Comparison of ENCODE assay signal across 8 cellular contexts in genomic region chr9:33130501-33130900, GRCh38. TPM values are rescaled to one million over a fixed set of nuclear protein-coding genes. Genes with fewer than 3 reads are reported as not detected.
DNase-seq lines count a peak whose midpoint lies in the region; ATAC-seq and TF ChIP-seq lines count a peak whose summit lies in the region.

No MANE protein-coding gene starts in this region.

- no peaks in the 10 kb centered on the region for H3K9me3 ChIP-seq in CD4-positive, alpha-beta memory T cell (ENCODE audit: control insufficient read depth in 1 of 2, low read length in 2 of 2)
- no peaks in the 10 kb centered on the region for H3K9me3 ChIP-seq in neutrophil
- H3K9me3 ChIP-seq in WERI-Rb-1 (ENCODE audit: severe bottlenecking), result no peaks in the 10 kb centered on the region

- POLR2A ChIA-PET in CD4-positive, alpha-beta memory T cell (lab: Charles Lee; ENCODE audit: partially characterized antibody), result interaction anchor here (1.0 to 1.9 kb wide), 3 partner anchors 9 to 37 kb away, joined by 3 to 7 read pairs (median 4); partner anchors contain the start of gene B4GALT1

- DNase-seq in CD4-positive, alpha-beta memory T cell, result no peak
- no peak for DNase-seq in activated naive CD8-positive, alpha-beta T cell treated with anti-CD3 and anti-CD28 coated beads, Interleukin-2, amount 50 U/mL, for 24 hours
- DNase-seq in WERI-Rb-1 (no peak), AML-193 (lab: John Stamatoyannopoulos, UW) (no peak), NCI-H146 treated with DMSO at 0.1 percent for 48 hours (lab: John Stamatoyannopoulos, UW; ENCODE audit: unreplicated experiment) (no peak)

- CTCF ChIA-PET in CD4-positive, alpha-beta memory T cell (lab: Charles Lee; ENCODE audit: partially characterized antibody), result no interaction called here

- peak overlapping the region in 4 of 8 donors; percentile 25 to 82 (median 53) for H3K4me3 Mint-ChIP-seq in CD4-positive, alpha-beta memory T cell
- no peak overlapping the region for H3K4me3 Mint-ChIP-seq in activated naive CD8-positive, alpha-beta T cell treated with anti-CD3 and anti-CD28 coated beads, Interleukin-2, amount 50 U/mL, for 24 hours

- TF ChIP-seq CTCF in neutrophil (IDR thresholded peaks at IDR 0.05) (no peak), WERI-Rb-1 (IDR thresholded peaks at IDR 0.05; ENCODE audit: low read depth, low read length) (no peak)

- ATAC-seq in GM19328 (IDR thresholded peaks at IDR 0.05; ENCODE audit: unreplicated experiment), result peak; percentile 59
- peak; percentile 63 for ATAC-seq in HG03354 (IDR thresholded peaks at IDR 0.05; ENCODE audit: poor library complexity, severe bottlenecking, unreplicated experiment)
- ATAC-seq in activated naive CD8-positive, alpha-beta T cell treated with anti-CD3 and anti-CD28 coated beads, Interleukin-2, amount 50 U/mL, for 24 hours, result peak; percentile 93

- H3K27me3 Mint-ChIP-seq in CD4-positive, alpha-beta memory T cell, result no peaks in the 10 kb centered on the region
- H3K27me3 Mint-ChIP-seq in activated naive CD8-positive, alpha-beta T cell treated with anti-CD3 and anti-CD28 coated beads, Interleukin-2, amount 50 U/mL, for 24 hours, result no peaks in the 10 kb centered on the region

- peaks cover 54 to 84% of the 10 kb centered on the region in 2 donors for H3K36me3 Mint-ChIP-seq in CD4-positive, alpha-beta memory T cell
- H3K36me3 Mint-ChIP-seq in activated naive CD8-positive, alpha-beta T cell treated with anti-CD3 and anti-CD28 coated beads, Interleukin-2, amount 50 U/mL, for 24 hours (ENCODE audit: low read depth), result peaks cover 56% of the 10 kb centered on the region

- no peaks in the 10 kb centered on the region for H3K27me3 ChIP-seq in CD4-positive, alpha-beta memory T cell (ENCODE audit: insufficient read depth, low read length)
- no peaks in the 10 kb centered on the region for H3K27me3 ChIP-seq in neutrophil
- no peaks in the 10 kb centered on the region for H3K27me3 ChIP-seq in WERI-Rb-1 (ENCODE audit: insufficient read depth, low read depth, severe bottlenecking)

- peak overlapping the region in 6 of 7 donors; percentile 37 to 94 (median 74) for H3K27ac Mint-ChIP-seq in CD4-positive, alpha-beta memory T cell
- H3K27ac Mint-ChIP-seq in activated naive CD8-positive, alpha-beta T cell treated with anti-CD3 and anti-CD28 coated beads, Interleukin-2, amount 50 U/mL, for 24 hours, result peak overlapping the region; percentile 83

- H3K27ac ChIP-seq in CD4-positive, alpha-beta memory T cell (ENCODE audit: low read depth, low read length), result no peak overlapping the region
- H3K27ac ChIP-seq in neutrophil (peak overlapping the region; percentile 80), WERI-Rb-1 (no peak overlapping the region)

- H3K4me1 Mint-ChIP-seq in CD4-positive, alpha-beta memory T cell, result peaks cover 26 to 70% (median 42%) of the 10 kb centered on the region in 4 donors
- H3K4me1 Mint-ChIP-seq in activated naive CD8-positive, alpha-beta T cell treated with anti-CD3 and anti-CD28 coated beads, Interleukin-2, amount 50 U/mL, for 24 hours, result peaks cover 58% of the 10 kb centered on the region

- peaks cover 0 to 2% (median 0%) of the 10 kb centered on the region in 8 donors for H3K9me3 Mint-ChIP-seq in CD4-positive, alpha-beta memory T cell
- H3K9me3 Mint-ChIP-seq in activated naive CD8-positive, alpha-beta T cell treated with anti-CD3 and anti-CD28 coated beads, Interleukin-2, amount 50 U/mL, for 24 hours, result no peaks in the 10 kb centered on the region

- peaks cover 15% of the 10 kb centered on the region for H3K4me1 ChIP-seq in CD4-positive, alpha-beta memory T cell (ENCODE audit: insufficient read depth, low read length)
- peaks cover 44 to 49% of the 10 kb centered on the region in 2 experiments for H3K4me1 ChIP-seq in neutrophil (ENCODE audit: control insufficient read depth in 1 of 2, insufficient read depth in 1 of 2, low read depth in 1 of 2, low read length in 1 of 2)

- intact Hi-C loops in CD4-positive, alpha-beta memory T cell (cut with micrococcal nuclease), result loop anchor here (5.0 kb wide), 1 partner anchor 37 kb away; the partner anchor contains the start of gene B4GALT1

- peaks cover 47% of the 10 kb centered on the region for H3K36me3 ChIP-seq in CD4-positive, alpha-beta memory T cell (ENCODE audit: insufficient read depth, low read length)
- H3K36me3 ChIP-seq in neutrophil, result peaks cover 59% of the 10 kb centered on the region
- H3K36me3 ChIP-seq in WERI-Rb-1, result peaks cover 13% of the 10 kb centered on the region

- no peak overlapping the region for H3K4me3 ChIP-seq in CD4-positive, alpha-beta memory T cell (ENCODE audit: low read length in 2 of 2)
- H3K4me3 ChIP-seq in neutrophil (ENCODE audit: low read depth in 1 of 2, low read length in 1 of 2), result no peak overlapping the region
- H3K4me3 ChIP-seq in WERI-Rb-1 (ENCODE audit: low read depth, low read length), result no peak overlapping the region

RNA-seq across cellular contexts. Expression of gene B4GALT1, which starts 36.6 kb away (rescaled TPM):
- 10 to 100 TPM; 54.1 to 56.0 TPM for total RNA-seq in CD4-positive, alpha-beta memory T cell
- polyA plus RNA-seq in CD4-positive, alpha-beta memory T cell, result 10 to 100 TPM; 16.6 to 32.0 TPM

RNA-seq across cellular contexts. Expression of gene SMU1, which starts 54.0 kb away (rescaled TPM):
- 10 to 100 TPM; 30.9 to 31.6 TPM for total RNA-seq in CD4-positive, alpha-beta memory T cell
- polyA plus RNA-seq in CD4-positive, alpha-beta memory T cell, result 10 to 100 TPM; 21.8 to 33.0 TPM
